27 cellular contexts compared by ENCODE assay signal in genomic region chr5:177066227-177066626, GRCh38.
"Had no signal": no experiment of that assay in that cellular context is flagged by ENCODE, and none has a peak within 500 bp of the region (broad histone marks: within the 10 kb centered on the region; RNA-seq: fewer than 3 reads in every experiment).

No MANE protein-coding gene starts in this region.

- FAIRE-seq: keratinocyte had no signal

- H3K4me1 ChIP-seq: body of pancreas, esophagus squamous epithelium, lower lobe of right lung, psoas muscle, right atrium auricular region, thyroid gland had no signal

- H3K4me1 Mint-ChIP-seq: activated CD4-positive, alpha-beta T cell treated with anti-CD3 and anti-CD28 coated beads for 36 hours; activated naive CD4-positive, alpha-beta T cell treated with anti-CD3 and anti-CD28 coated beads, Interleukin-2, amount 10 ng/mL, durations not matched to agents 7 days and 5 days; natural killer cell; WTC11 had no signal

- H3K27ac ChIP-seq: body of pancreas, esophagus squamous epithelium, gastroesophageal sphincter, heart left ventricle, lower lobe of right lung, neutrophil, ovary, psoas muscle, right atrium auricular region, thyroid gland had no signal

- H3K9me3 Mint-ChIP-seq: activated naive CD4-positive, alpha-beta T cell treated with anti-CD3 and anti-CD28 coated beads, Interleukin-2, amount 10 ng/mL, durations not matched to agents 7 days and 5 days; activated naive CD8-positive, alpha-beta T cell treated with anti-CD3 and anti-CD28 coated beads, Interleukin-2, amount 50 U/mL, for 24 hours; natural killer cell; stimulated activated naive CD8-positive, alpha-beta T cell treated with anti-CD3 and anti-CD28 coated beads, Interleukin-15, Interleukin-2, amounts not matched to agents 100 ng/mL and 50 ng/mL, for 24 hours; T-helper 1 cell treated with Interleukin-12 subunit alpha and Interleukin-12 subunit beta and Interleukin-4 antibody, amounts not matched to agents 30 μg/mL and 1 μg/mL, for 36 hours; WTC11 had no signal

- H3K27ac Mint-ChIP-seq: activated CD4-positive, alpha-beta T cell treated with anti-CD3 and anti-CD28 coated beads for 36 hours; activated naive CD4-positive, alpha-beta T cell treated with anti-CD3 and anti-CD28 coated beads, Interleukin-2, amount 10 ng/mL, durations not matched to agents 7 days and 5 days; activated naive CD8-positive, alpha-beta T cell treated with anti-CD3 and anti-CD28 coated beads, Interleukin-2, amount 50 U/mL, for 24 hours; natural killer cell; stimulated activated naive CD8-positive, alpha-beta T cell treated with anti-CD3 and anti-CD28 coated beads, Interleukin-15, Interleukin-2, amounts not matched to agents 100 ng/mL and 50 ng/mL, for 24 hours; T-helper 1 cell treated with Interleukin-12 subunit alpha and Interleukin-12 subunit beta and Interleukin-4 antibody, amounts not matched to agents 30 μg/mL and 1 μg/mL, for 36 hours; WTC11 had no signal

- H3K9me3 ChIP-seq: body of pancreas, esophagus squamous epithelium, gastroesophageal sphincter, heart left ventricle, lower lobe of right lung, neutrophil, ovary, psoas muscle, right atrium auricular region, thyroid gland had no signal

- DNase-seq: activated CD4-positive, alpha-beta T cell treated with anti-CD3 and anti-CD28 coated beads for 36 hours; activated CD4-positive, alpha-beta T cell treated with anti-CD3 and anti-CD28 coated beads, Interleukin-2, amount 50 U/mL, for 4 hours; activated effector memory CD4-positive, alpha-beta T cell treated with anti-CD3 and anti-CD28 coated beads, Interleukin-2, amount 50 U/mL, for 16 hours; activated naive CD4-positive, alpha-beta T cell treated with anti-CD3 and anti-CD28 coated beads, Interleukin-2, amount 10 ng/mL, durations not matched to agents 7 days and 5 days; activated naive CD8-positive, alpha-beta T cell treated with anti-CD3 and anti-CD28 coated beads, Interleukin-2, amount 50 U/mL, for 24 hours; anterior cingulate cortex; body of pancreas; central memory CD4-positive, alpha-beta T cell; effector memory CD4-positive, alpha-beta T cell; esophagus squamous epithelium; heart left ventricle; lower lobe of right lung; natural killer cell; ovary; psoas muscle; stimulated activated CD4-positive, alpha-beta T cell treated with anti-CD3 and anti-CD28 coated beads, Interleukin-4, amount 100 ng/mL, for 24 hours; substantia nigra; T1000; thyroid gland had no signal

- H3K4me3 Mint-ChIP-seq: activated CD4-positive, alpha-beta T cell treated with anti-CD3 and anti-CD28 coated beads for 36 hours; activated naive CD4-positive, alpha-beta T cell treated with anti-CD3 and anti-CD28 coated beads, Interleukin-2, amount 10 ng/mL, durations not matched to agents 7 days and 5 days; activated naive CD8-positive, alpha-beta T cell treated with anti-CD3 and anti-CD28 coated beads, Interleukin-2, amount 50 U/mL, for 24 hours; natural killer cell; stimulated activated naive CD8-positive, alpha-beta T cell treated with anti-CD3 and anti-CD28 coated beads, Interleukin-15, Interleukin-2, amounts not matched to agents 100 ng/mL and 50 ng/mL, for 24 hours; T-helper 1 cell treated with Interleukin-12 subunit alpha and Interleukin-12 subunit beta and Interleukin-4 antibody, amounts not matched to agents 30 μg/mL and 1 μg/mL, for 36 hours; WTC11 had no signal

- H3K27me3 Mint-ChIP-seq: activated CD4-positive, alpha-beta T cell treated with anti-CD3 and anti-CD28 coated beads for 36 hours; activated naive CD4-positive, alpha-beta T cell treated with anti-CD3 and anti-CD28 coated beads, Interleukin-2, amount 10 ng/mL, durations not matched to agents 7 days and 5 days; activated naive CD8-positive, alpha-beta T cell treated with anti-CD3 and anti-CD28 coated beads, Interleukin-2, amount 50 U/mL, for 24 hours; stimulated activated naive CD8-positive, alpha-beta T cell treated with anti-CD3 and anti-CD28 coated beads, Interleukin-15, Interleukin-2, amounts not matched to agents 100 ng/mL and 50 ng/mL, for 24 hours had no signal

- H3K36me3 Mint-ChIP-seq: natural killer cell had no signal

- H3K36me3 ChIP-seq: ovary had no signal

- H3K27me3 ChIP-seq: body of pancreas, esophagus squamous epithelium, gastroesophageal sphincter, heart left ventricle, neutrophil, ovary, right atrium auricular region, thyroid gland had no signal

- ATAC-seq: activated CD4-positive, alpha-beta T cell treated with anti-CD3 and anti-CD28 coated beads for 36 hours; activated naive CD8-positive, alpha-beta T cell treated with anti-CD3 and anti-CD28 coated beads, Interleukin-2, amount 50 U/mL, for 24 hours; body of pancreas; gastroesophageal sphincter; heart left ventricle; left lobe of liver; lower lobe of right lung; natural killer cell; psoas muscle; WTC11 had no signal

- H3K4me3 ChIP-seq: body of pancreas, esophagus squamous epithelium, gastroesophageal sphincter, heart left ventricle, lower lobe of right lung, ovary, psoas muscle, right atrium auricular region, thyroid gland had no signal
